13 cellular contexts compared by ENCODE assay signal in genomic region chr5:94785111-94785510, GRCh38.
DNase-seq lines count a peak whose midpoint lies in the region; ATAC-seq and TF ChIP-seq lines count a peak whose summit lies in the region.
"Had no signal": no experiment of that assay in that cellular context is flagged by ENCODE, and none has a peak within 500 bp of the region (broad histone marks: within the 10 kb centered on the region; RNA-seq: fewer than 3 reads in every experiment).

No MANE protein-coding gene starts in this region.

- no peak overlapping the region for H3K4me2 ChIP-seq in PC-3 (ENCODE audit: low read length)

- no peak for TF ChIP-seq EP300 in sigmoid colon (IDR thresholded peaks at IDR 0.05)

- H3K9me3 ChIP-seq in AG04450 (ENCODE audit: control insufficient read depth, insufficient read depth, low read length) (no peaks in the 10 kb centered on the region), PC-3 (ENCODE audit: low read length) (no peaks in the 10 kb centered on the region), sigmoid colon (no peaks in the 10 kb centered on the region)
- H3K9me3 ChIP-seq: ascending aorta had no signal

- H3F3A ChIP-seq in PC-3 (ENCODE audit: low read length, unreplicated experiment): no peaks in the 10 kb centered on the region

- no TSS peak for BruUV-seq in PC-3 (replicated peaks; lab: Mats Ljungman, UMichigan)

- H3K4me3 ChIP-seq in AG04450 (ENCODE audit: low read depth, low read length) (no peak overlapping the region), PC-3 (ENCODE audit: low read length) (no peak overlapping the region), fibroblast of the aortic adventitia (ENCODE audit: low read depth, low read length) (no peak overlapping the region), sigmoid colon (no peak overlapping the region)
- H3K4me3 ChIP-seq: ascending aorta had no signal

- POLR2A ChIA-PET in AG04450 (lab: Yijun Ruan, JAX): no interaction called here
- POLR2A ChIA-PET in PC-3 (lab: Charles Lee; ENCODE audit: unreplicated experiment): no interaction called here

- no peak overlapping the region for H2AFZ ChIP-seq in PC-3 (ENCODE audit: low read length)

- H3K27me3 ChIP-seq in AG04450 (ENCODE audit: control insufficient read depth, insufficient read depth, low read length) (no peaks in the 10 kb centered on the region), PC-3 (ENCODE audit: low read length) (no peaks in the 10 kb centered on the region), sigmoid colon (no peaks in the 10 kb centered on the region)
- H3K27me3 ChIP-seq: ascending aorta had no signal

- H3K36me3 ChIP-seq in PC-3 (ENCODE audit: low read depth, low read length): no peaks in the 10 kb centered on the region
- H3K36me3 ChIP-seq in sigmoid colon: no peaks in the 10 kb centered on the region
- H3K36me3 ChIP-seq: ascending aorta had no signal

- CTCF ChIA-PET in AG04450 (lab: Charles Lee) (interaction anchor here (1.1 kb wide), 1 partner anchor 47 kb away, joined by 3 read pairs; no protein-coding TSS in a partner anchor), PC-3 (lab: Charles Lee) (no interaction called here)

- 82% methylated on average over 2 of the region's 2 CpGs for WGBS in sigmoid colon, 2 donors

- H3K27ac ChIP-seq in AG04450 (ENCODE audit: low read depth, low read length): no peak overlapping the region
- no peak overlapping the region for H3K27ac ChIP-seq in PC-3 (ENCODE audit: low read length)
- H3K27ac ChIP-seq in sigmoid colon: no peak overlapping the region
- H3K27ac ChIP-seq: ascending aorta had no signal

- no peak for DNase-seq in AG04450 (ENCODE audit: low read depth, low spot score)
- DNase-seq in GM13977 (ENCODE audit: low spot score): no peak
- DNase-seq in PC-3: peak; percentile 7
- peak; percentile 15 for DNase-seq in fibroblast of the aortic adventitia (ENCODE audit: low read depth)
- DNase-seq in sigmoid colon: no peak
- no peak for DNase-seq in left cardiac atrium
- no peak for DNase-seq in stimulated activated CD4-positive, alpha-beta T cell treated with anti-CD3 and anti-CD28 coated beads, Interleukin-1b, Interleukin-23, amount 100 ng/mL, for 48 hours
- DNase-seq: CD8-positive, alpha-beta memory T cell; kidney glomerular epithelial cell; NCI-H2081 treated with DMSO at 0.1 percent for 48 hours; T-cell had no signal

- H3K4me1 ChIP-seq in PC-3 (ENCODE audit: insufficient read depth, low read length): no peaks in the 10 kb centered on the region
- no peaks in the 10 kb centered on the region for H3K4me1 ChIP-seq in sigmoid colon
- H3K4me1 ChIP-seq: ascending aorta had no signal

- TF ChIP-seq POLR2A in sigmoid colon (IDR thresholded peaks at IDR 0.05): no peak

- in situ Hi-C loops in GM13977 (cut with MboI; ENCODE audit: low pct_unique_long_range_greater_than_20kb, low sequenced_read_pairs, unreplicated experiment): no loop called here

- no peaks in the 10 kb centered on the region for H3K9me2 ChIP-seq in PC-3 (replicated peaks; ENCODE audit: low read length)

- intact Hi-C loops in PC-3 (cut with micrococcal nuclease) (no loop called here), sigmoid colon (cut with DNase I) (no loop called here), left cardiac atrium (cut with DNase I) (no loop called here)

- no peak overlapping the region for H3K9ac ChIP-seq in PC-3 (ENCODE audit: low read length)

- no peaks in the 10 kb centered on the region for H4K20me1 ChIP-seq in PC-3 (ENCODE audit: low read length)

- ATAC-seq in PC-3 (no peak), left cardiac atrium (no peak), HG03135 (IDR thresholded peaks at IDR 0.05; ENCODE audit: unreplicated experiment) (no peak)
- ATAC-seq: T-cell had no signal

- TF ChIP-seq CTCF in AG04450 (IDR thresholded peaks at IDR 0.05; ENCODE audit: low read depth, low read length) (0 out of 2 replicates have a peak, but pooled peaks have one; percentile 17), GM13977 (IDR thresholded peaks at IDR 0.05; ENCODE audit: extremely low read depth, insufficient read depth, missing control alignments) (peak; percentile 29), PC-3 (conservative IDR thresholded peaks at IDR 0.05; ENCODE audit: low read depth, low read length) (peak; percentile 44), fibroblast of the aortic adventitia (IDR thresholded peaks at IDR 0.05; ENCODE audit: insufficient read depth, low read length) (peak; percentile 27), sigmoid colon (IDR thresholded peaks at IDR 0.05) (no peak)

- no peaks in the 10 kb centered on the region for H3K79me2 ChIP-seq in PC-3 (ENCODE audit: low read length)

Comparison
In these comparisons a context has a peak if more than half of its experiments do, and no peak if none do; other contexts are left out.
1. DNase-seq: peak in PC-3 (single experiment) and fibroblast of the aortic adventitia (single experiment); none in AG04450 (single experiment), GM13977 (single experiment), sigmoid colon (single experiment), left cardiac atrium (single experiment) and stimulated activated CD4-positive, alpha-beta T cell treated with anti-CD3 and anti-CD28 coated beads, Interleukin-1b, Interleukin-23, amount 100 ng/mL, for 48 hours (single experiment).
2. CTCF ChIP-seq: peak in AG04450 (single experiment), GM13977 (single experiment), PC-3 (single experiment) and fibroblast of the aortic adventitia (single experiment); none in sigmoid colon (0 of 4).